19 cellular contexts compared by ENCODE assay signal in genomic region chr19:2199861-2200623, GRCh38. TPM values are rescaled to one million over a fixed set of nuclear protein-coding genes. Genes with fewer than 3 reads are reported as not detected.
"Had no signal": no experiment of that assay in that cellular context is flagged by ENCODE, and none has a peak within 500 bp of the region (broad histone marks: within the 10 kb centered on the region; RNA-seq: fewer than 3 reads in every experiment).

No MANE protein-coding gene starts in this region.

- H3K27ac ChIP-seq: heart right ventricle, ovary, tibial artery, upper lobe of left lung, uterus had no signal

- FAIRE-seq: colon, endometrium, frontal cortex, islet of Langerhans had no signal

- H3K9me3 Mint-ChIP-seq: naive thymus-derived CD8-positive, alpha-beta T cell; neural crest cell; stimulated activated naive CD8-positive, alpha-beta T cell treated with anti-CD3 and anti-CD28 coated beads, Interleukin-15, Interleukin-2, amounts not matched to agents 100 ng/mL and 50 ng/mL, for 24 hours had no signal

- H3K27me3 ChIP-seq: heart right ventricle, ovary, tibial artery, upper lobe of left lung, uterus had no signal

- ATAC-seq: esophagus mucosa; mucosa of descending colon; naive thymus-derived CD8-positive, alpha-beta T cell had no signal

- H3K4me2 ChIP-seq: smooth muscle cell had no signal

- DNase-seq: effector CD8-positive, alpha-beta T cell; heart right ventricle; kidney glomerular epithelial cell; mucosa of descending colon; naive thymus-derived CD8-positive, alpha-beta T cell; ovary; right cardiac atrium; stimulated activated CD4-positive, alpha-beta T cell treated with anti-CD3 and anti-CD28 coated beads, Interleukin-2, amount 100 ng/mL, for 48 hours; tibial artery; uterus had no signal

- H3K4me1 ChIP-seq: uterus had no signal

- H3K27ac Mint-ChIP-seq: stimulated activated naive CD8-positive, alpha-beta T cell treated with anti-CD3 and anti-CD28 coated beads, Interleukin-15, Interleukin-2, amounts not matched to agents 100 ng/mL and 50 ng/mL, for 24 hours had no signal

- H3K27me3 Mint-ChIP-seq: naive thymus-derived CD8-positive, alpha-beta T cell; stimulated activated naive CD8-positive, alpha-beta T cell treated with anti-CD3 and anti-CD28 coated beads, Interleukin-15, Interleukin-2, amounts not matched to agents 100 ng/mL and 50 ng/mL, for 24 hours had no signal

- H3K4me3 ChIP-seq: heart right ventricle, mucosa of descending colon, ovary, smooth muscle cell, tibial artery, upper lobe of left lung, uterus had no signal

- H3K36me3 ChIP-seq: ovary, uterus had no signal

- H3K9me3 ChIP-seq: heart right ventricle, mucosa of descending colon, ovary, tibial artery, upper lobe of left lung, uterus had no signal

- H3K4me3 Mint-ChIP-seq: naive thymus-derived CD8-positive, alpha-beta T cell; neural crest cell; stimulated activated naive CD8-positive, alpha-beta T cell treated with anti-CD3 and anti-CD28 coated beads, Interleukin-15, Interleukin-2, amounts not matched to agents 100 ng/mL and 50 ng/mL, for 24 hours had no signal

RNA-seq across cellular contexts. Expression of gene AMH, which starts 49.1 kb away (rescaled TPM):
- polyA plus RNA-seq: naive thymus-derived CD8-positive, alpha-beta T cell had no signal
